Comparison of ENCODE assay signal across 14 cellular contexts in the genomic region with DNA sequence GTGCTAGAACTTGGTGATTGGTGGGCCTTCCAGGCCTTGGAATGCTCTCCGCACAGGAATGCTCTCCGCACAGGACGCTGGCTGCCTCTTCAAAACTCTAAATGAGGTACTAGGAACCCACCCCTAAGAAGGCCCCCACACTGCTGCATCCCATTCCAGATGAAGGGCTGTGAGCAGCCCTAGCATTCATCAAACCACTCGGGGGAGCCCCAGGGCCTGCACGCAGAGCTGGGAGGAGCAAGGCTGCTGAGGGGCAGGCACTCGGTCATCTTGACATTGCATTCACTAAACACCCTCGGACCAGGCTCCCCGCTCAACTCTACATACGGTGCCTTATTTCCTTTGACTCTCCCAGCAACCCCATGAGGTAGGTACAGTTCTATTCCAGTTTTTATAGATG. TPM values are rescaled to one million over a fixed set of nuclear protein-coding genes. Genes with fewer than 3 reads are reported as not detected.
A peak's percentile ranks its signal among the peaks of the same experiment; 100 is the strongest.
DNase-seq lines count a peak whose midpoint lies in the region; ATAC-seq and TF ChIP-seq lines count a peak whose summit lies in the region.
"Had no signal": no experiment of that assay in that cellular context is flagged by ENCODE, and none has a peak within 500 bp of the region (broad histone marks: within the 10 kb centered on the region; RNA-seq: fewer than 3 reads in every experiment).

No MANE protein-coding gene starts in this region.

- POLR2A ChIA-PET in CD4-positive, alpha-beta memory T cell (lab: Charles Lee; ENCODE audit: partially characterized antibody), result no interaction called here

- H3K4me1 Mint-ChIP-seq in CD4-positive, alpha-beta memory T cell, result peaks cover 4 to 7% (median 6%) of the 10 kb centered on the region in 4 donors

- H3K9me3 ChIP-seq in CD4-positive, alpha-beta memory T cell (ENCODE audit: control insufficient read depth in 1 of 2, low read length in 2 of 2), result no peaks in the 10 kb centered on the region

- H3K4me1 ChIP-seq in CD4-positive, alpha-beta memory T cell (ENCODE audit: insufficient read depth, low read length), result peaks cover 10% of the 10 kb centered on the region

- H3K27ac ChIP-seq in CD4-positive, alpha-beta memory T cell (ENCODE audit: low read depth, low read length), result no peak overlapping the region

- ATAC-seq in GM19438 (IDR thresholded peaks at IDR 0.05; ENCODE audit: low read depth, unreplicated experiment) (peak; percentile 62), GM18858 (IDR thresholded peaks at IDR 0.05; ENCODE audit: unreplicated experiment) (no peak)
- ATAC-seq: activated naive CD4-positive, alpha-beta T cell treated with anti-CD3 and anti-CD28 coated beads, Interleukin-2, amount 50 U/mL, for 72 hours; CD8-positive, alpha-beta T cell had no signal

- no peaks in the 10 kb centered on the region for H3K27me3 ChIP-seq in CD4-positive, alpha-beta memory T cell (ENCODE audit: insufficient read depth, low read length)

- H3K36me3 Mint-ChIP-seq in CD4-positive, alpha-beta memory T cell, result no peaks in the 10 kb centered on the region
- H3K36me3 Mint-ChIP-seq: activated CD4-positive, alpha-beta memory T cell treated with anti-CD3 and anti-CD28 coated beads for 36 hours; activated naive CD4-positive, alpha-beta T cell treated with anti-CD3 and anti-CD28 coated beads, Interleukin-2, amount 50 U/mL, for 72 hours; CD8-positive, alpha-beta T cell had no signal

- peak; percentile 29 for TF ChIP-seq CTCF in AG10803 (conservative IDR thresholded peaks at IDR 0.05; ENCODE audit: low read length)

- peaks cover 16 to 25% of the 10 kb centered on the region in 2 donors for H3K27me3 Mint-ChIP-seq in CD4-positive, alpha-beta memory T cell

- DNase-seq in AG10803 (ENCODE audit: low read depth) (peak; percentile 6), UCSD-AML1 (lab: John Stamatoyannopoulos, UW; ENCODE audit: unreplicated experiment) (peak; percentile 63), iPS-NIHi11 (ENCODE audit: low spot score) (peak; percentile 58), NCI-H345 treated with DMSO at 0.1 percent for 48 hours (lab: John Stamatoyannopoulos, UW; ENCODE audit: unreplicated experiment) (no peak), germinal center (ENCODE audit: low spot score) (no peak)
- no peak for DNase-seq in CD4-positive, alpha-beta memory T cell
- DNase-seq: activated CD4-positive, alpha-beta memory T cell treated with anti-CD3 and anti-CD28 coated beads for 36 hours; CD8-positive, alpha-beta T cell; NCI-H2081; SHP77 had no signal

- no peak overlapping the region for H3K4me3 ChIP-seq in AG10803 (ENCODE audit: low read length)
- no peak overlapping the region for H3K4me3 ChIP-seq in CD4-positive, alpha-beta memory T cell (ENCODE audit: low read length in 2 of 2)

- no peaks in the 10 kb centered on the region for H3K9me3 Mint-ChIP-seq in CD4-positive, alpha-beta memory T cell
- H3K9me3 Mint-ChIP-seq: activated CD4-positive, alpha-beta memory T cell treated with anti-CD3 and anti-CD28 coated beads for 36 hours; activated naive CD4-positive, alpha-beta T cell treated with anti-CD3 and anti-CD28 coated beads, Interleukin-2, amount 50 U/mL, for 72 hours; CD8-positive, alpha-beta T cell had no signal

- no peak overlapping the region for H3K4me3 Mint-ChIP-seq in CD4-positive, alpha-beta memory T cell
- H3K4me3 Mint-ChIP-seq: activated CD4-positive, alpha-beta memory T cell treated with anti-CD3 and anti-CD28 coated beads for 36 hours; CD8-positive, alpha-beta T cell had no signal

- H3K36me3 ChIP-seq in CD4-positive, alpha-beta memory T cell (ENCODE audit: insufficient read depth, low read length), result no peaks in the 10 kb centered on the region

- intact Hi-C loops in CD4-positive, alpha-beta memory T cell (cut with micrococcal nuclease), result loop anchor here (10.0 kb wide), 1 partner anchor 562 kb away; no protein-coding TSS in a partner anchor

- CTCF ChIA-PET in CD4-positive, alpha-beta memory T cell (lab: Charles Lee; ENCODE audit: partially characterized antibody), result interaction anchor here (1.9 kb wide), 1 partner anchor 86 kb away, joined by 4 read pairs; no protein-coding TSS in a partner anchor

- H3K27ac Mint-ChIP-seq in CD4-positive, alpha-beta memory T cell, result no peak overlapping the region
- H3K27ac Mint-ChIP-seq: activated CD4-positive, alpha-beta memory T cell treated with anti-CD3 and anti-CD28 coated beads for 36 hours; activated naive CD4-positive, alpha-beta T cell treated with anti-CD3 and anti-CD28 coated beads, Interleukin-2, amount 50 U/mL, for 72 hours; CD8-positive, alpha-beta T cell had no signal

RNA-seq across cellular contexts. Expression of a gene that starts 49.2 kb away (rescaled TPM):
- total RNA-seq in CD4-positive, alpha-beta memory T cell, result not detected
- polyA plus RNA-seq in CD4-positive, alpha-beta memory T cell, result under 1 TPM in 1 of 2 donors, not detected in 1; 0.11 TPM
- total RNA-seq: activated CD4-positive, alpha-beta memory T cell treated with anti-CD3 and anti-CD28 coated beads for 36 hours; CD8-positive, alpha-beta T cell had no signal
- polyA plus RNA-seq: keratinocyte had no signal

Comparison
In these comparisons a context has a peak if more than half of its experiments do, and no peak if none do; other contexts are left out.
1. DNase-seq: peak in AG10803 (single experiment), UCSD-AML1 (single experiment) and iPS-NIHi11 (single experiment); none in CD4-positive, alpha-beta memory T cell (0 of 5), NCI-H345 treated with DMSO at 0.1 percent for 48 hours (single experiment) and germinal center (single experiment).